In genomic region chr2:9573013-9573708, GRCh38 we compare ENCODE assay signal across 16 cellular contexts. TPM values are rescaled to one million over a fixed set of nuclear protein-coding genes. Genes with fewer than 3 reads are reported as not detected.
DNase-seq lines count a peak whose midpoint lies in the region; ATAC-seq and TF ChIP-seq lines count a peak whose summit lies in the region.
"Had no signal": no experiment of that assay in that cellular context is flagged by ENCODE, and none has a peak within 500 bp of the region (broad histone marks: within the 10 kb centered on the region; RNA-seq: fewer than 3 reads in every experiment).

No MANE protein-coding gene starts in this region.

- H3K4me2 ChIP-seq in PC-9: 0 out of 2 replicates have a peak overlapping the region, but pooled peaks have one; percentile 5

- TF ChIP-seq CTCF in PC-9 (conservative IDR thresholded peaks at IDR 0.05): no peak

- H3K4me1 ChIP-seq in PC-9 (replicated peaks; ENCODE audit: insufficient read depth): peaks cover 19% of the 10 kb centered on the region
- H3K4me1 ChIP-seq in CD4-positive, alpha-beta memory T cell (ENCODE audit: insufficient read depth, low read length): no peaks in the 10 kb centered on the region

- no peaks in the 10 kb centered on the region for H3K36me3 ChIP-seq in PC-9 (ENCODE audit: low read depth)
- no peaks in the 10 kb centered on the region for H3K36me3 ChIP-seq in CD4-positive, alpha-beta memory T cell (ENCODE audit: insufficient read depth, low read length)

- no peaks in the 10 kb centered on the region for H3K79me2 ChIP-seq in PC-9 (ENCODE audit: low read depth)

- CTCF ChIA-PET in PC-9 (lab: Charles Lee): no interaction called here
- CTCF ChIA-PET in CD4-positive, alpha-beta memory T cell (lab: Charles Lee; ENCODE audit: partially characterized antibody): interaction anchor here (0.6 kb wide), 1 partner anchor 77 kb away, joined by 3 read pairs; no protein-coding TSS in a partner anchor

- H4K20me1 ChIP-seq in PC-9 (ENCODE audit: insufficient read depth): no peaks in the 10 kb centered on the region

- no TSS peak for BruUV-seq in PC-9 (replicated peaks; lab: Mats Ljungman, UMichigan)

- no peaks in the 10 kb centered on the region for H3K27me3 Mint-ChIP-seq in T-helper 2 cell treated with Interferon-gamma antibody and Interleukin-4, amounts not matched to agents 5 μg/mL and 100 μg/mL, for 36 hours (ENCODE audit: low read depth)
- H3K27me3 Mint-ChIP-seq in stimulated activated memory B cell treated with anti-CD40 and anti-IgM and Interleukin-4, amounts not matched to agents 10 μg/mL and 1 μg/mL and 100 μg/mL, for 72 hours: no peaks in the 10 kb centered on the region
- H3K27me3 Mint-ChIP-seq in CD4-positive, alpha-beta memory T cell: no peaks in the 10 kb centered on the region
- H3K27me3 Mint-ChIP-seq: activated CD4-positive, alpha-beta T cell treated with anti-CD3 and anti-CD28 coated beads, Interleukin-2, amount 10 ng/mL, durations not matched to agents 7 days and 5 days had no signal

- ATAC-seq in stimulated activated memory B cell treated with anti-CD40 and anti-IgM and Interleukin-4, amounts not matched to agents 10 μg/mL and 1 μg/mL and 100 μg/mL, for 72 hours: peak; percentile 70

- H3K9me2 ChIP-seq in PC-9 (ENCODE audit: insufficient read depth): no peaks in the 10 kb centered on the region

- peak overlapping the region; percentile 17 for H3K27ac Mint-ChIP-seq in T-helper 2 cell treated with Interferon-gamma antibody and Interleukin-4, amounts not matched to agents 5 μg/mL and 100 μg/mL, for 36 hours
- H3K27ac Mint-ChIP-seq in stimulated activated memory B cell treated with anti-CD40 and anti-IgM and Interleukin-4, amounts not matched to agents 10 μg/mL and 1 μg/mL and 100 μg/mL, for 72 hours: peak overlapping the region; percentile 28
- H3K27ac Mint-ChIP-seq in CD4-positive, alpha-beta memory T cell: no peak overlapping the region
- H3K27ac Mint-ChIP-seq: activated CD4-positive, alpha-beta T cell treated with anti-CD3 and anti-CD28 coated beads, Interleukin-2, amount 10 ng/mL, durations not matched to agents 7 days and 5 days; H9 had no signal

- H2AFZ ChIP-seq in PC-9: no peak overlapping the region

- intact Hi-C loops in PC-9 (cut with micrococcal nuclease; ENCODE audit: unreplicated experiment): no loop called here
- intact Hi-C loops in CD4-positive, alpha-beta memory T cell (cut with micrococcal nuclease): no loop called here

- H3K36me3 Mint-ChIP-seq in T-helper 2 cell treated with Interferon-gamma antibody and Interleukin-4, amounts not matched to agents 5 μg/mL and 100 μg/mL, for 36 hours (ENCODE audit: low read depth): peaks cover 2% of the 10 kb centered on the region
- H3K36me3 Mint-ChIP-seq in stimulated activated memory B cell treated with anti-CD40 and anti-IgM and Interleukin-4, amounts not matched to agents 10 μg/mL and 1 μg/mL and 100 μg/mL, for 72 hours: no peaks in the 10 kb centered on the region
- H3K36me3 Mint-ChIP-seq in CD4-positive, alpha-beta memory T cell: no peaks in the 10 kb centered on the region

- no peak for DNase-seq in T-helper 2 cell treated with Interferon-gamma antibody and Interleukin-4, amounts not matched to agents 5 μg/mL and 100 μg/mL, for 36 hours (ENCODE audit: low spot score)
- DNase-seq in T-helper 2 cell: no peak
- DNase-seq in PC-9: peak in 1 of 2 experiments; percentile 46
- no peak for DNase-seq in epithelial cell of prostate (ENCODE audit: low read depth, low spot score)
- DNase-seq in CD4-positive, alpha-beta memory T cell: no peak
- DNase-seq in SIG-M5 treated with dmso at 0.1 percent for 504 hours (lab: John Stamatoyannopoulos, UW; ENCODE audit: unreplicated experiment): no peak
- DNase-seq in activated gamma-delta T cell (lab: John Stamatoyannopoulos, UW): no peak
- DNase-seq: 8988T; activated CD4-positive, alpha-beta T cell treated with anti-CD3 and anti-CD28 coated beads, Interleukin-2, amount 10 ng/mL, durations not matched to agents 7 days and 5 days; COR-L47; effector memory CD4-positive, alpha-beta T cell; H9; islet precursor cell; MM.1S; stimulated activated CD4-positive, alpha-beta T cell treated with anti-CD3 and anti-CD28 coated beads, Interleukin-2, amount 100 ng/mL, for 48 hours had no signal

- H3K9me3 ChIP-seq in PC-9 (ENCODE audit: insufficient read depth, low read depth): no peaks in the 10 kb centered on the region
- no peaks in the 10 kb centered on the region for H3K9me3 ChIP-seq in CD4-positive, alpha-beta memory T cell (ENCODE audit: control insufficient read depth in 1 of 2, low read length in 2 of 2)

- no peaks in the 10 kb centered on the region for H3K9me3 Mint-ChIP-seq in T-helper 2 cell treated with Interferon-gamma antibody and Interleukin-4, amounts not matched to agents 5 μg/mL and 100 μg/mL, for 36 hours
- no peaks in the 10 kb centered on the region for H3K9me3 Mint-ChIP-seq in stimulated activated memory B cell treated with anti-CD40 and anti-IgM and Interleukin-4, amounts not matched to agents 10 μg/mL and 1 μg/mL and 100 μg/mL, for 72 hours
- H3K9me3 Mint-ChIP-seq in CD4-positive, alpha-beta memory T cell: no peaks in the 10 kb centered on the region
- H3K9me3 Mint-ChIP-seq: activated CD4-positive, alpha-beta T cell treated with anti-CD3 and anti-CD28 coated beads, Interleukin-2, amount 10 ng/mL, durations not matched to agents 7 days and 5 days; H9 had no signal

- H3K27ac ChIP-seq in PC-9: peak overlapping the region; percentile 20
- H3K27ac ChIP-seq in epithelial cell of prostate: peak overlapping the region; percentile 4
- no peak overlapping the region for H3K27ac ChIP-seq in CD4-positive, alpha-beta memory T cell (ENCODE audit: low read depth, low read length)

- H3K4me1 Mint-ChIP-seq in T-helper 2 cell treated with Interferon-gamma antibody and Interleukin-4, amounts not matched to agents 5 μg/mL and 100 μg/mL, for 36 hours (ENCODE audit: low read depth): peaks cover 22% of the 10 kb centered on the region
- peaks cover 12% of the 10 kb centered on the region for H3K4me1 Mint-ChIP-seq in stimulated activated memory B cell treated with anti-CD40 and anti-IgM and Interleukin-4, amounts not matched to agents 10 μg/mL and 1 μg/mL and 100 μg/mL, for 72 hours
- peaks cover 0 to 7% (median 3%) of the 10 kb centered on the region in 4 donors for H3K4me1 Mint-ChIP-seq in CD4-positive, alpha-beta memory T cell
- H3K4me1 Mint-ChIP-seq: H9 had no signal

- H3K4me3 Mint-ChIP-seq in T-helper 2 cell treated with Interferon-gamma antibody and Interleukin-4, amounts not matched to agents 5 μg/mL and 100 μg/mL, for 36 hours: no peak overlapping the region
- H3K4me3 Mint-ChIP-seq in stimulated activated memory B cell treated with anti-CD40 and anti-IgM and Interleukin-4, amounts not matched to agents 10 μg/mL and 1 μg/mL and 100 μg/mL, for 72 hours: no peak overlapping the region
- no peak overlapping the region for H3K4me3 Mint-ChIP-seq in CD4-positive, alpha-beta memory T cell
- H3K4me3 Mint-ChIP-seq: activated CD4-positive, alpha-beta T cell treated with anti-CD3 and anti-CD28 coated beads, Interleukin-2, amount 10 ng/mL, durations not matched to agents 7 days and 5 days; H9 had no signal

- POLR2A ChIA-PET in PC-9 (lab: Charles Lee; ENCODE audit: unreplicated experiment): interaction anchor here (0.5 kb wide), 1 partner anchor 342 kb away, joined by 3 read pairs; no protein-coding TSS in a partner anchor
- POLR2A ChIA-PET in CD4-positive, alpha-beta memory T cell (lab: Charles Lee; ENCODE audit: partially characterized antibody): interaction anchor here (1.0 to 1.1 kb wide), 2 partner anchors 9 to 17 kb away, joined by 3 to 4 read pairs; partner anchors contain the start of gene ADAM17

- peaks cover 47% of the 10 kb centered on the region for H3F3A ChIP-seq in PC-9 (ENCODE audit: insufficient read depth, low read depth)

- no peak overlapping the region for H3K4me3 ChIP-seq in PC-9
- no peak overlapping the region for H3K4me3 ChIP-seq in CD4-positive, alpha-beta memory T cell (ENCODE audit: low read length in 2 of 2)

- no peaks in the 10 kb centered on the region for H3K27me3 ChIP-seq in PC-9 (ENCODE audit: insufficient read depth, low read depth)
- no peaks in the 10 kb centered on the region for H3K27me3 ChIP-seq in CD4-positive, alpha-beta memory T cell (ENCODE audit: insufficient read depth, low read length)

RNA-seq across cellular contexts. Expression of gene ADAM17, which starts 17.5 kb away (rescaled TPM):
- total RNA-seq in PC-9 (2021): 53.5 and 65.0 TPM in 2 replicates
- total RNA-seq in CD4-positive, alpha-beta memory T cell: 10 to 100 TPM; 32.7 to 35.6 TPM
- polyA plus RNA-seq in CD4-positive, alpha-beta memory T cell: 10 to 100 TPM in 1 of 2 donors, 1 to 10 TPM in 1; 8.1 to 13.7 TPM

RNA-seq across cellular contexts. Expression of gene YWHAQ, which starts 57.6 kb away (rescaled TPM):
- total RNA-seq in PC-9 (2021): 353 and 373 TPM in 2 replicates
- 100 to 1,000 TPM; 124 TPM for total RNA-seq in CD4-positive, alpha-beta memory T cell
- polyA plus RNA-seq in CD4-positive, alpha-beta memory T cell: 100 to 1,000 TPM; 315 to 504 TPM

Comparison
In these comparisons a context has a peak if more than half of its experiments do, and no peak if none do; other contexts are left out.
1. H3K27ac Mint-ChIP-seq: peak in T-helper 2 cell treated with Interferon-gamma antibody and Interleukin-4, amounts not matched to agents 5 μg/mL and 100 μg/mL, for 36 hours (single experiment) and stimulated activated memory B cell treated with anti-CD40 and anti-IgM and Interleukin-4, amounts not matched to agents 10 μg/mL and 1 μg/mL and 100 μg/mL, for 72 hours (single experiment); none in CD4-positive, alpha-beta memory T cell (0 of 7).